Comparison of ENCODE assay signal across 18 cellular contexts in the genomic region with DNA sequence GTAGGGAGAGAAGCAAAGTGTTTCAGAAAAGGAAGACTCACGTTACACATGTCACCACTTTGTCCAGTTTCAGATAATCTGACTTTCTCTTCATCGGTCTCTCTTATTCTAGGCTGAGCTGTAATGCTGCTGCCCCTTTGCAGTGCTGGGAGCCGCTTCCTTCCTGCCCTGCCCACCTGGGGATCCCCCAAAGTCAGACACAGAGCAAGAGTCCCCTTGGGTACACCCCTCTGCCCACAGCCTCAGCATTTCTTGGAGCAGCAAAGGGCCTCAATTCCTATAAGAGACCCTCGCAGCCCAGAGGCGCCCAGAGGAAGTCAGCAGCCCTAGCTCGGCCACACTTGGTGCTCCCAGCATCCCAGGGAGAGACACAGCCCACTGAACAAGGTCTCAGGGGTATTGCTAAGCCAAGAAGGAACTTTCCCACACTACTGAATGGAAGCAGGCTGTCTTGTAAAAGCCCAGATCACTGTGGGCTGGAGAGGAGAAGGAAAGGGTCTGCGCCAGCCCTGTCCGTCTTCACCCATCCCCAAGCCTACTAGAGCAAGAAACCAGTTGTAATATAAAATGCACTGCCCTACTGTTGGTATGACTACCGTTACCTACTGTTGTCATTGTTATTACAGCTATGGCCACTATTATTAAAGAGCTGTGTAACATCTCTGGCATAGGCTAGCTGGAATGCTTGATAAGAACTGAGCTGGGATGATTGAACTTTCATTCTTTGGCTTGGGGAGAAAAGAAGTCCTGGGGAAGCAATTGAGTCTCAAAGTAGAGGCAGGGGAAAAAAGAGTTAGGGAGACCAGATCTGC. TPM values are rescaled to one million over a fixed set of nuclear protein-coding genes. Genes with fewer than 3 reads are reported as not detected.
DNase-seq lines count a peak whose midpoint lies in the region; ATAC-seq lines count a peak whose summit lies in the region.
"Had no signal": no experiment of that assay in that cellular context is flagged by ENCODE, and none has a peak within 500 bp of the region (broad histone marks: within the 10 kb centered on the region; RNA-seq: fewer than 3 reads in every experiment).

No MANE protein-coding gene starts in this region.

- peak overlapping the region in 1 of 10 experiments; percentile 6; a peak in 1 of 20 replicates for H3K4me3 ChIP-seq in BLaER1 treated with 17β-estradiol and CSF1 and Interleukin-3, amounts not matched to agents 10 nM and 100 nM
- H3K4me3 ChIP-seq in neuronal stem cell (ENCODE audit: low read length in 2 of 2): no peak overlapping the region
- H3K4me3 ChIP-seq: tibial artery had no signal

- H3K9ac ChIP-seq in BLaER1 treated with 17β-estradiol and CSF1 and Interleukin-3, amounts not matched to agents 10 nM and 100 nM: peak overlapping the region in 5 of 11 experiments; percentile 10 to 41 (median 30); a peak in 2 of 22 replicates
- H3K9ac ChIP-seq in neuronal stem cell (ENCODE audit: low read depth, low read length, poor library complexity): no peak overlapping the region

- peaks cover 0 to 9% (median 5%) of the 10 kb centered on the region in 11 experiments; a peak in 5 of 22 replicates for H3K9me3 ChIP-seq in BLaER1 treated with 17β-estradiol and CSF1 and Interleukin-3, amounts not matched to agents 10 nM and 100 nM (replicated peaks in 1 of 11)
- H3K9me3 ChIP-seq in T-helper 17 cell (ENCODE audit: control insufficient read depth, low read length, poor library complexity, severe bottlenecking) (no peaks in the 10 kb centered on the region), neuronal stem cell (replicated peaks in 1 of 2; ENCODE audit: control insufficient read depth in 2 of 2, insufficient read depth in 1 of 2, low read depth in 1 of 2, low read length in 2 of 2) (no peaks in the 10 kb centered on the region)
- H3K9me3 ChIP-seq: tibial artery had no signal

- H2BK15ac ChIP-seq in neuronal stem cell (ENCODE audit: low read length): no peak overlapping the region

- no peak overlapping the region for H2AFZ ChIP-seq in neuronal stem cell (ENCODE audit: low read length)

- no peaks in the 10 kb centered on the region for H4K20me1 ChIP-seq in BLaER1 treated with 17β-estradiol and CSF1 and Interleukin-3, amounts not matched to agents 10 nM and 100 nM

- peaks cover 33% of the 10 kb centered on the region for H3K27me3 Mint-ChIP-seq in T-helper 17 cell

- no peak overlapping the region for H4K91ac ChIP-seq in neuronal stem cell (ENCODE audit: low read depth, low read length, poor library complexity)

- peaks cover 24% of the 10 kb centered on the region for H3K4me1 Mint-ChIP-seq in T-helper 17 cell

- no peak overlapping the region for H3K14ac ChIP-seq in neuronal stem cell (ENCODE audit: low read length)

- no peak overlapping the region for H2BK5ac ChIP-seq in neuronal stem cell (ENCODE audit: low read length)

- no CpG with 5 or more reads among the region's 9 CpGs for WGBS in neuronal stem cell (ENCODE audit: extremely low coverage in 2 of 2, insufficient read length in 2 of 2, insufficient replicate concordance in 1 of 2), 2 donors

- no peak overlapping the region for H3K4me3 Mint-ChIP-seq in T-helper 17 cell

- H2AK5ac ChIP-seq in neuronal stem cell (ENCODE audit: low read depth, low read length): no peak overlapping the region

- no peaks in the 10 kb centered on the region for H3K27me3 ChIP-seq in BLaER1 treated with 17β-estradiol and CSF1 and Interleukin-3, amounts not matched to agents 10 nM and 100 nM
- H3K27me3 ChIP-seq in neuronal stem cell (ENCODE audit: control insufficient read depth in 3 of 3, insufficient read depth in 3 of 3, low read depth in 1 of 3, low read length in 3 of 3): no peaks in the 10 kb centered on the region

- ATAC-seq in GM19452 (IDR thresholded peaks at IDR 0.05; ENCODE audit: unreplicated experiment) (peak; percentile 69), T-helper 17 cell (peak; percentile 58), left ventricle myocardium superior (peak; percentile 87), HG03342 (IDR thresholded peaks at IDR 0.05; ENCODE audit: unreplicated experiment) (no peak)

- no peak overlapping the region for H2BK120ac ChIP-seq in neuronal stem cell (ENCODE audit: low read depth, low read length)

- no peaks in the 10 kb centered on the region for H3K36me3 ChIP-seq in BLaER1 treated with 17β-estradiol and CSF1 and Interleukin-3, amounts not matched to agents 10 nM and 100 nM
- no peaks in the 10 kb centered on the region for H3K36me3 ChIP-seq in neuronal stem cell (replicated peaks in 1 of 2; ENCODE audit: control insufficient read depth in 2 of 2, insufficient read depth in 2 of 2, low read length in 2 of 2)
- H3K36me3 ChIP-seq: tibial artery had no signal

- H4K8ac ChIP-seq in neuronal stem cell (ENCODE audit: low read depth, low read length): no peak overlapping the region

- peaks cover 21 to 33% (median 23%) of the 10 kb centered on the region in 10 experiments for H3K4me1 ChIP-seq in BLaER1 treated with 17β-estradiol and CSF1 and Interleukin-3, amounts not matched to agents 10 nM and 100 nM
- H3K4me1 ChIP-seq in neuronal stem cell (ENCODE audit: control insufficient read depth in 2 of 2, insufficient read depth in 1 of 2, low read depth in 1 of 2, low read length in 2 of 2): no peaks in the 10 kb centered on the region
- H3K4me1 ChIP-seq: tibial artery had no signal

- H3K36me3 Mint-ChIP-seq in T-helper 17 cell (ENCODE audit: low read depth): peaks cover 7% of the 10 kb centered on the region

- 0 out of 22 replicates have a peak overlapping the region, but pooled peaks of 1 of the 11 experiments have one; percentile 1 for H3K27ac ChIP-seq in BLaER1 treated with 17β-estradiol and CSF1 and Interleukin-3, amounts not matched to agents 10 nM and 100 nM
- H3K27ac ChIP-seq in neuronal stem cell (replicated peaks; ENCODE audit: low read length): no peak overlapping the region
- H3K27ac ChIP-seq: tibial artery had no signal

- H3K23ac ChIP-seq in neuronal stem cell (ENCODE audit: low read depth, low read length, poor library complexity): no peak overlapping the region

- peak overlapping the region; percentile 31 to 92 (median 79); a peak in 21 of 22 replicates for H3K4me2 ChIP-seq in BLaER1 treated with 17β-estradiol and CSF1 and Interleukin-3, amounts not matched to agents 10 nM and 100 nM
- H3K4me2 ChIP-seq in neuronal stem cell (ENCODE audit: insufficient read depth, low read length, poor library complexity, severe bottlenecking): no peak overlapping the region

- H3K18ac ChIP-seq in neuronal stem cell (ENCODE audit: low read length): no peak overlapping the region

- intact Hi-C loops in left ventricle myocardium superior (cut with micrococcal nuclease): no loop called here

- no peak overlapping the region for H2BK12ac ChIP-seq in neuronal stem cell (ENCODE audit: low read length)

- peak overlapping the region; percentile 27 for H3K27ac Mint-ChIP-seq in T-helper 17 cell

- no peaks in the 10 kb centered on the region for H3K79me1 ChIP-seq in neuronal stem cell (ENCODE audit: low read depth, low read length)

- DNase-seq in T-helper 17 cell (no peak), left ventricle myocardium superior (no peak), DMS79 (lab: John Stamatoyannopoulos, UW) (no peak), neuronal stem cell (ENCODE audit: low spot score) (no peak), NCI-H524 treated with DMSO at 0.1 percent for 48 hours (lab: John Stamatoyannopoulos, UW) (no peak)
- DNase-seq: activated CD4-positive, alpha-beta T cell treated with anti-CD3 and anti-CD28 coated beads, Interleukin-2, amount 50 U/mL, for 48 hours; DMS 273 treated with DMSO at 0.1 percent for 48 hours; islet precursor cell; NCI-H1694; NCI-H526; stimulated activated CD4-positive, alpha-beta T cell treated with anti-CD3 and anti-CD28 coated beads, Interleukin-15, amount 100 ng/mL, for 24 hours; tibial artery had no signal

- no peak overlapping the region for H3K4ac ChIP-seq in neuronal stem cell (ENCODE audit: low read length)

RNA-seq across cellular contexts. Expression of a gene that starts 31.2 kb away (rescaled TPM):
- total RNA-seq in T-helper 17 cell: under 1 TPM; 0.13 to 0.30 TPM
- not detected for total RNA-seq in left ventricle myocardium superior
- not detected for polyA plus RNA-seq in neuronal stem cell (2013, experiment 1 of 2)
- polyA plus RNA-seq in neuronal stem cell (2013, experiment 2 of 2): not detected
- total RNA-seq: cerebellum, LHCN-M2 had no signal

RNA-seq across cellular contexts. Expression of a gene that starts 34.6 kb away (rescaled TPM):
- not detected for total RNA-seq in T-helper 17 cell
- total RNA-seq in left ventricle myocardium superior: 11.0 TPM
- polyA plus RNA-seq in neuronal stem cell (2013, experiment 1 of 2): 1.0 TPM
- 0.97 TPM for polyA plus RNA-seq in neuronal stem cell (2013, experiment 2 of 2)
- total RNA-seq: LHCN-M2 had no signal

RNA-seq across cellular contexts. Expression of a gene that starts 41.1 kb away (rescaled TPM):
- total RNA-seq in T-helper 17 cell (not detected), left ventricle myocardium superior (not detected)
- polyA plus RNA-seq in neuronal stem cell (2013, experiment 1 of 2): not detected
- polyA plus RNA-seq in neuronal stem cell (2013, experiment 2 of 2): not detected
- total RNA-seq: cerebellum, glomerular endothelial cell, LHCN-M2 had no signal

RNA-seq across cellular contexts. Expression of a gene that starts 58.4 kb away (rescaled TPM):
- total RNA-seq in T-helper 17 cell (not detected), left ventricle myocardium superior (19.6 TPM)
- polyA plus RNA-seq in neuronal stem cell (2013, experiment 1 of 2): 0.14 TPM
- polyA plus RNA-seq in neuronal stem cell (2013, experiment 2 of 2): 0.14 TPM
- total RNA-seq: glomerular endothelial cell, LHCN-M2 had no signal

Comparison
In these comparisons a context has a peak if more than half of its experiments do, and no peak if none do; other contexts are left out.
1. RNA of a gene that starts 34.6 kb away (total RNA-seq): 11.0 TPM in left ventricle myocardium superior (single experiment); not detected in T-helper 17 cell; every median in the first group is over 10 times any median in the second.